ENCODE assay signal across 8 cellular contexts in genomic region chr17:18224428-18225120, GRCh38. TPM values are rescaled to one million over a fixed set of nuclear protein-coding genes. Genes with fewer than 3 reads are reported as not detected.
DNase-seq lines count a peak whose midpoint lies in the region; ATAC-seq, FAIRE-seq and TF ChIP-seq lines count a peak whose summit lies in the region.

No MANE protein-coding gene starts in this region.

- TF ChIP-seq POLR2A in H1 (IDR thresholded peaks at IDR 0.05; ENCODE audit: control extremely low read depth in 1 of 2, low read depth in 2 of 2, low read length in 2 of 2) (peak in 1 of 2 experiments; percentile 73; a peak in 2 of 3 replicates), H54 (IDR thresholded peaks at IDR 0.05; ENCODE audit: low read depth, low read length) (no peak)

- no peaks in the 10 kb centered on the region for H3K36me3 ChIP-seq in OCI-LY3 (replicated peaks; ENCODE audit: low read depth, low read length)
- no peaks in the 10 kb centered on the region for H3K36me3 ChIP-seq in H1 (ENCODE audit: control insufficient read depth in 2 of 4, insufficient read depth in 4 of 4, low read length in 3 of 4)

- H3K4ac ChIP-seq in H1 (replicated peaks; ENCODE audit: insufficient read length, low read depth, low read length): peak overlapping the region; percentile 98

- peak overlapping the region; percentile 97 for H2BK120ac ChIP-seq in H1 (replicated peaks; ENCODE audit: low read depth, low read length)

- peak overlapping the region; percentile 62 for H3K27ac Mint-ChIP-seq in CD4-positive, alpha-beta T cell
- H3K27ac Mint-ChIP-seq in natural killer cell treated with Interleukin-12 subunit alpha and Interleukin-12 subunit beta and Interleukin-15 and Interleukin-18, amount 100 ng/mL, for 72 hours: no peak overlapping the region

- FAIRE-seq in H1 (lab: Jason Lieb, UNC) (peak; percentile 78), H54 (lab: Jason Lieb, UNC) (no peak)

- no peak for ATAC-seq in CD4-positive, alpha-beta T cell (ENCODE audit: poor library complexity)
- no peak for ATAC-seq in natural killer cell treated with Interleukin-12 subunit alpha and Interleukin-12 subunit beta and Interleukin-15 and Interleukin-18, amount 100 ng/mL, for 72 hours
- ATAC-seq in GM18520 (IDR thresholded peaks at IDR 0.05; ENCODE audit: unreplicated experiment): no peak

- peaks cover 33% of the 10 kb centered on the region for H3K79me1 ChIP-seq in H1 (ENCODE audit: low read depth, low read length)

- 0 out of 2 replicates have a peak overlapping the region, but pooled peaks have one; percentile 6 for H2AFZ ChIP-seq in OCI-LY3 (ENCODE audit: low read depth, low read length)
- H2AFZ ChIP-seq in H1 (ENCODE audit: low read length): peak overlapping the region; percentile 73

- H3K79me2 ChIP-seq in OCI-LY3 (ENCODE audit: low read length) (no peaks in the 10 kb centered on the region), H1 (ENCODE audit: control insufficient read depth in 1 of 2, insufficient read depth in 2 of 2, low read length in 2 of 2) (peaks cover 8 to 38% of the 10 kb centered on the region in 2 experiments)

- DNase-seq in CD4-positive, alpha-beta T cell: no peak
- DNase-seq in H1 (ENCODE audit: low read depth in 1 of 2, low spot score in 2 of 2) (peak; percentile 85 to 88), NCI-H1092 treated with DMSO at 0.1 percent for 48 hours (lab: John Stamatoyannopoulos, UW) (no peak), H54 (ENCODE audit: insufficient read length, low spot score) (no peak), A172 (ENCODE audit: low spot score) (no peak)
- no peak for DNase-seq in natural killer cell treated with Interleukin-12 subunit alpha and Interleukin-12 subunit beta and Interleukin-15 and Interleukin-18, amount 100 ng/mL, for 72 hours (ENCODE audit: low spot score)

- peaks cover 13% of the 10 kb centered on the region for H3K23me2 ChIP-seq in H1 (ENCODE audit: low read depth, low read length)

- H3K9me3 ChIP-seq in CD4-positive, alpha-beta T cell (ENCODE audit: control insufficient read depth, low read length): no peaks in the 10 kb centered on the region
- no peaks in the 10 kb centered on the region for H3K9me3 ChIP-seq in OCI-LY3 (ENCODE audit: insufficient read depth, low read length)
- no peaks in the 10 kb centered on the region for H3K9me3 ChIP-seq in H1 (ENCODE audit: insufficient read depth in 2 of 2, low read depth in 1 of 2, low read length in 1 of 2)

- peak overlapping the region; percentile 60 for H3K4me2 ChIP-seq in OCI-LY3 (ENCODE audit: low read length)
- peak overlapping the region; percentile 73 to 100 for H3K4me2 ChIP-seq in H1 (ENCODE audit: insufficient read depth in 1 of 2, low read depth in 2 of 2, low read length in 2 of 2)

- WGBS in H1 (ENCODE audit: extremely low coverage in 1 of 2, insufficient coverage in 1 of 2, insufficient read length in 1 of 2, insufficient replicate concordance in 2 of 2, low coverage in 1 of 2, low lambda C conversion rate in 2 of 2, missing lambda C conversion rate in 1 of 2), 2 experiments: 6% methylated on average over 20 of the region's 21 CpGs; no CpG with 5 or more reads in 1 of the 2 experiments

- peak overlapping the region; percentile 100; the same call in 1 of the 2 replicates for H2BK15ac ChIP-seq in H1 (ENCODE audit: low read length)

- H3K9ac ChIP-seq in OCI-LY3 (ENCODE audit: low read length) (0 out of 2 replicates have a peak overlapping the region, but pooled peaks have one; percentile 20), H1 (replicated peaks in 1 of 4; ENCODE audit: extremely low read depth in 1 of 4, low read depth in 3 of 4, low read length in 3 of 4) (peak overlapping the region in 3 of 4 experiments; percentile 85 to 91 (median 89); a peak in 6 of 7 replicates)

- H4K5ac ChIP-seq in H1 (ENCODE audit: insufficient read length, low read depth, low read length): peak overlapping the region; percentile 99

- peak overlapping the region; percentile 99 for H4K91ac ChIP-seq in H1 (replicated peaks; ENCODE audit: insufficient read length, low read length)

- no peak for TF ChIP-seq CTCF in CD4-positive, alpha-beta T cell (IDR thresholded peaks at IDR 0.05)
- TF ChIP-seq CTCF in OCI-LY3 (IDR thresholded peaks at IDR 0.05; ENCODE audit: low read depth, low read length): no peak
- TF ChIP-seq CTCF in H1 (IDR thresholded peaks at IDR 0.05; ENCODE audit: control extremely low read depth in 1 of 3, insufficient read depth in 1 of 3, low read depth in 1 of 3, low read length in 3 of 3): no peak

- TF ChIP-seq EP300 in H1 (IDR thresholded peaks at IDR 0.05; ENCODE audit: borderline replicate concordance in 1 of 2, low read depth in 2 of 2, low read length in 2 of 2): no peak; a peak in 1 of 3 replicates

- no peak for TF ChIP-seq RAD21 in H1 (IDR thresholded peaks at IDR 0.05 in 1 of 2, conservative IDR thresholded peaks at IDR 0.05 in 1 of 2; ENCODE audit: low read depth in 2 of 2, low read length in 2 of 2)

- H3K18ac ChIP-seq in H1 (ENCODE audit: extremely low read depth, low read length): peak overlapping the region; percentile 80

- no peaks in the 10 kb centered on the region for H4K20me1 ChIP-seq in OCI-LY3 (ENCODE audit: insufficient read depth, low read length)
- peaks cover 11 to 16% of the 10 kb centered on the region in 2 experiments for H4K20me1 ChIP-seq in H1 (replicated peaks in 1 of 2; ENCODE audit: control insufficient read depth in 1 of 2, insufficient read depth in 2 of 2, low read length in 2 of 2)

- peak overlapping the region; percentile 96 for H2BK5ac ChIP-seq in H1 (ENCODE audit: low read depth, low read length)

- no peak overlapping the region for H3K23ac ChIP-seq in H1 (ENCODE audit: insufficient read length)

- H3K27ac ChIP-seq in CD4-positive, alpha-beta T cell (ENCODE audit: low read depth, low read length): no peak overlapping the region
- H3K27ac ChIP-seq in OCI-LY3 (ENCODE audit: low read length) (no peak overlapping the region), H1 (ENCODE audit: low read depth, low read length) (peak overlapping the region; percentile 97)

- peaks cover 10% of the 10 kb centered on the region for H3K4me1 ChIP-seq in OCI-LY3 (ENCODE audit: low read length)
- peaks cover 0 to 18% (median 10%) of the 10 kb centered on the region in 4 experiments; a peak in 6 of 7 replicates for H3K4me1 ChIP-seq in H1 (replicated peaks in 1 of 4; ENCODE audit: control insufficient read depth in 3 of 4, insufficient read depth in 4 of 4, low read length in 3 of 4)

- peak overlapping the region; percentile 96 for H3K56ac ChIP-seq in H1 (replicated peaks; ENCODE audit: insufficient read length, low read depth, low read length)

- no peaks in the 10 kb centered on the region for H3K36me3 Mint-ChIP-seq in CD4-positive, alpha-beta T cell (ENCODE audit: low read depth)
- H3K36me3 Mint-ChIP-seq in natural killer cell treated with Interleukin-12 subunit alpha and Interleukin-12 subunit beta and Interleukin-15 and Interleukin-18, amount 100 ng/mL, for 72 hours: no peaks in the 10 kb centered on the region

- H3K14ac ChIP-seq in H1 (ENCODE audit: insufficient read length): peak overlapping the region; percentile 53

- H2BK12ac ChIP-seq in H1 (ENCODE audit: low read depth, low read length): peak overlapping the region; percentile 77

- H3K4me3 ChIP-seq in OCI-LY3 (ENCODE audit: low read length): peak overlapping the region; percentile 70
- peak overlapping the region; percentile 65 to 82 (median 73) for H3K4me3 ChIP-seq in H1 (ENCODE audit: extremely low read depth in 1 of 4, insufficient read depth in 2 of 4, low read depth in 3 of 4, low read length in 4 of 4)

- H3K9me3 Mint-ChIP-seq in CD4-positive, alpha-beta T cell: no peaks in the 10 kb centered on the region
- no peaks in the 10 kb centered on the region for H3K9me3 Mint-ChIP-seq in natural killer cell treated with Interleukin-12 subunit alpha and Interleukin-12 subunit beta and Interleukin-15 and Interleukin-18, amount 100 ng/mL, for 72 hours

- no peak overlapping the region for H2AK5ac ChIP-seq in H1 (ENCODE audit: low read depth, low read length)

- no peaks in the 10 kb centered on the region for H3K27me3 ChIP-seq in CD4-positive, alpha-beta T cell (ENCODE audit: control insufficient read depth, insufficient read depth, low read length)
- H3K27me3 ChIP-seq in OCI-LY3 (ENCODE audit: low read depth, low read length): no peaks in the 10 kb centered on the region
- no peaks in the 10 kb centered on the region for H3K27me3 ChIP-seq in H1 (replicated peaks in 1 of 4; ENCODE audit: control insufficient read depth in 3 of 4, extremely low read depth in 1 of 4, insufficient read depth in 3 of 4, low read length in 3 of 4)

- intact Hi-C loops in CD4-positive, alpha-beta T cell (cut with DNase I, micrococcal nuclease): loop anchor here in 1 of 2 experiments (1.0 kb wide), 3 partner anchors 36 to 91 kb away; partner anchors contain the start of genes ALKBH5, MIEF2 and SMCR8

- CTCF ChIA-PET in CD4-positive, alpha-beta T cell (lab: Charles Lee): no interaction called here
- CTCF ChIA-PET in H1 (lab: Charles Lee; ENCODE audit: partially characterized antibody): interaction anchor here (0.6 to 1.7 kb wide), 12 partner anchors 9 to 96 kb away, joined by 3 to 8 read pairs (median 4); partner anchors contain the start of gene FLII

- peak overlapping the region; percentile 96 for H4K8ac ChIP-seq in H1 (ENCODE audit: extremely low read depth, insufficient read depth, low read length)

- peak overlapping the region; percentile 86; the same call in 1 of the 2 replicates for H2BK20ac ChIP-seq in H1 (ENCODE audit: low read length)

- peaks cover 25% of the 10 kb centered on the region for H3K4me1 Mint-ChIP-seq in CD4-positive, alpha-beta T cell (ENCODE audit: low read depth)
- peaks cover 6 to 22% of the 10 kb centered on the region in 2 donors for H3K4me1 Mint-ChIP-seq in natural killer cell treated with Interleukin-12 subunit alpha and Interleukin-12 subunit beta and Interleukin-15 and Interleukin-18, amount 100 ng/mL, for 72 hours (ENCODE audit: low read depth in 2 of 2)

- H3K4me3 Mint-ChIP-seq in CD4-positive, alpha-beta T cell: peak overlapping the region; percentile 84
- peak overlapping the region; percentile 93 for H3K4me3 Mint-ChIP-seq in natural killer cell treated with Interleukin-12 subunit alpha and Interleukin-12 subunit beta and Interleukin-15 and Interleukin-18, amount 100 ng/mL, for 72 hours

- no peaks in the 10 kb centered on the region for H3K27me3 Mint-ChIP-seq in CD4-positive, alpha-beta T cell
- H3K27me3 Mint-ChIP-seq in natural killer cell treated with Interleukin-12 subunit alpha and Interleukin-12 subunit beta and Interleukin-15 and Interleukin-18, amount 100 ng/mL, for 72 hours: no peaks in the 10 kb centered on the region

- POLR2A ChIA-PET in CD4-positive, alpha-beta T cell (lab: Charles Lee): interaction anchor here (1.1 to 1.7 kb wide), 3 partner anchors 31 to 41 kb away, joined by 3 to 7 read pairs (median 4); partner anchors contain the start of gene ALKBH5
- POLR2A ChIA-PET in H1 (lab: Charles Lee; ENCODE audit: partially characterized antibody): interaction anchor here (0.7 to 2.8 kb wide), 26 partner anchors 9 to 96 kb away, joined by 3 to 22 read pairs (median 4); partner anchors contain the start of genes ALKBH5 and MIEF2

RNA-seq across cellular contexts. Expression of gene LLGL1, which starts 0.9 kb away (rescaled TPM):
- total RNA-seq in CD4-positive, alpha-beta T cell: 10 to 100 TPM; 10.8 to 11.6 TPM
- 71.3 and 72.8 TPM in 2 replicates for total RNA-seq in H1 (2021; fragmentation: NEBNext Ultra II Directional; extraction: Animal tissue kit (Norgen Biotek cat#: 25700))
- 107 and 137 TPM in 2 replicates for polyA plus RNA-seq in H1 (2011; rRNA removed)
- 95.0 TPM for polyA plus RNA-seq in H1 (2011; cell fraction: cytosol; rRNA removed)
- 119 TPM for polyA plus RNA-seq in H1 (2011; cell fraction: nucleus; rRNA removed)
- 45.9 to 70.7 TPM (median 65.3 TPM) in 4 replicates for polyA plus RNA-seq in H1 (2012, experiment 1 of 2)
- polyA plus RNA-seq in H1 (2012, experiment 2 of 2): 66.3 TPM
- polyA plus RNA-seq in H1 (2013, experiment 1 of 2): 30.5 TPM
- 29.6 TPM for polyA plus RNA-seq in H1 (2013, experiment 2 of 2)
- 61.7 and 89.9 TPM in 2 replicates for polyA minus RNA-seq in H1 (2011; rRNA and poly(A)+ RNA removed)
- polyA minus RNA-seq in H1 (2011; cell fraction: cytosol; rRNA and poly(A)+ RNA removed): 61.0 TPM
- 46.1 TPM for polyA minus RNA-seq in H1 (2011; cell fraction: nucleus; rRNA and poly(A)+ RNA removed)
- 10 to 100 TPM; 16.6 to 23.0 TPM for total RNA-seq in natural killer cell treated with Interleukin-12 subunit alpha and Interleukin-12 subunit beta and Interleukin-15 and Interleukin-18, amount 100 ng/mL, for 72 hours
- 41.7 and 47.2 TPM in 2 replicates for total RNA-seq in A172 (2014; rRNA removed; shearing (Covaris generic))

RNA-seq across cellular contexts. Expression of gene FLII, which starts 34.0 kb away (rescaled TPM):
- 100 to 1,000 TPM; 179 to 190 TPM for total RNA-seq in CD4-positive, alpha-beta T cell
- total RNA-seq in H1 (2021; fragmentation: NEBNext Ultra II Directional; extraction: Animal tissue kit (Norgen Biotek cat#: 25700)): 300 and 324 TPM in 2 replicates
- polyA plus RNA-seq in H1 (2011; rRNA removed): 549 and 674 TPM in 2 replicates
- 437 TPM for polyA plus RNA-seq in H1 (2011; cell fraction: cytosol; rRNA removed)
- 871 TPM for polyA plus RNA-seq in H1 (2011; cell fraction: nucleus; rRNA removed)
- 271 to 422 TPM (median 386 TPM) in 4 replicates for polyA plus RNA-seq in H1 (2012, experiment 1 of 2)
- 333 TPM for polyA plus RNA-seq in H1 (2012, experiment 2 of 2)
- 161 TPM for polyA plus RNA-seq in H1 (2013, experiment 1 of 2)
- 153 TPM for polyA plus RNA-seq in H1 (2013, experiment 2 of 2)
- 400 and 457 TPM in 2 replicates for polyA minus RNA-seq in H1 (2011; rRNA and poly(A)+ RNA removed)
- 246 TPM for polyA minus RNA-seq in H1 (2011; cell fraction: cytosol; rRNA and poly(A)+ RNA removed)
- polyA minus RNA-seq in H1 (2011; cell fraction: nucleus; rRNA and poly(A)+ RNA removed): 198 TPM
- 100 to 1,000 TPM; 247 to 285 TPM for total RNA-seq in natural killer cell treated with Interleukin-12 subunit alpha and Interleukin-12 subunit beta and Interleukin-15 and Interleukin-18, amount 100 ng/mL, for 72 hours
- 369 and 474 TPM in 2 replicates for total RNA-seq in A172 (2014; rRNA removed; shearing (Covaris generic))

RNA-seq across cellular contexts. Expression of gene MIEF2, which starts 35.9 kb away (rescaled TPM):
- total RNA-seq in CD4-positive, alpha-beta T cell: 10 to 100 TPM; 10.7 to 14.3 TPM
- total RNA-seq in H1 (2021; fragmentation: NEBNext Ultra II Directional; extraction: Animal tissue kit (Norgen Biotek cat#: 25700)): 9.9 and 12.4 TPM in 2 replicates
- polyA plus RNA-seq in H1 (2011; rRNA removed): 24.9 and 39.6 TPM in 2 replicates
- 25.9 TPM for polyA plus RNA-seq in H1 (2011; cell fraction: cytosol; rRNA removed)
- polyA plus RNA-seq in H1 (2011; cell fraction: nucleus; rRNA removed): 28.3 TPM
- polyA plus RNA-seq in H1 (2012, experiment 1 of 2): 6.3 to 11.5 TPM (median 11.1 TPM) in 4 replicates
- 9.9 TPM for polyA plus RNA-seq in H1 (2012, experiment 2 of 2)
- 4.7 TPM for polyA plus RNA-seq in H1 (2013, experiment 1 of 2)
- 4.4 TPM for polyA plus RNA-seq in H1 (2013, experiment 2 of 2)
- polyA minus RNA-seq in H1 (2011; rRNA and poly(A)+ RNA removed): 10.8 and 14.9 TPM in 2 replicates
- polyA minus RNA-seq in H1 (2011; cell fraction: cytosol; rRNA and poly(A)+ RNA removed): 20.9 TPM
- 23.0 TPM for polyA minus RNA-seq in H1 (2011; cell fraction: nucleus; rRNA and poly(A)+ RNA removed)
- 1 to 10 TPM; 6.8 to 8.1 TPM for total RNA-seq in natural killer cell treated with Interleukin-12 subunit alpha and Interleukin-12 subunit beta and Interleukin-15 and Interleukin-18, amount 100 ng/mL, for 72 hours
- total RNA-seq in A172 (2014; rRNA removed; shearing (Covaris generic)): 19.4 and 27.7 TPM in 2 replicates

RNA-seq across cellular contexts. Expression of gene ALKBH5, which starts 40.9 kb away (rescaled TPM):
- total RNA-seq in CD4-positive, alpha-beta T cell: 100 to 1,000 TPM; 117 to 119 TPM
- 86.4 and 86.6 TPM in 2 replicates for total RNA-seq in H1 (2021; fragmentation: NEBNext Ultra II Directional; extraction: Animal tissue kit (Norgen Biotek cat#: 25700))
- 63.7 and 66.5 TPM in 2 replicates for polyA plus RNA-seq in H1 (2011; rRNA removed)
- polyA plus RNA-seq in H1 (2011; cell fraction: cytosol; rRNA removed): 58.7 TPM
- polyA plus RNA-seq in H1 (2011; cell fraction: nucleus; rRNA removed): 46.3 TPM
- 39.8 to 45.6 TPM (median 42.8 TPM) in 4 replicates for polyA plus RNA-seq in H1 (2012, experiment 1 of 2)
- 74.9 TPM for polyA plus RNA-seq in H1 (2012, experiment 2 of 2)
- 45.3 TPM for polyA plus RNA-seq in H1 (2013, experiment 1 of 2)
- 45.3 TPM for polyA plus RNA-seq in H1 (2013, experiment 2 of 2)
- polyA minus RNA-seq in H1 (2011; rRNA and poly(A)+ RNA removed): 74.1 and 101 TPM in 2 replicates
- 76.5 TPM for polyA minus RNA-seq in H1 (2011; cell fraction: cytosol; rRNA and poly(A)+ RNA removed)
- 35.4 TPM for polyA minus RNA-seq in H1 (2011; cell fraction: nucleus; rRNA and poly(A)+ RNA removed)
- 100 to 1,000 TPM; 121 to 123 TPM for total RNA-seq in natural killer cell treated with Interleukin-12 subunit alpha and Interleukin-12 subunit beta and Interleukin-15 and Interleukin-18, amount 100 ng/mL, for 72 hours
- 107 and 116 TPM in 2 replicates for total RNA-seq in A172 (2014; rRNA removed; shearing (Covaris generic))

Comparison
In these comparisons a context has a peak if more than half of its experiments do, and no peak if none do; other contexts are left out.
1. DNase-seq: peak in H1 (2 of 2); none in CD4-positive, alpha-beta T cell (0 of 10), natural killer cell treated with Interleukin-12 subunit alpha and Interleukin-12 subunit beta and Interleukin-15 and Interleukin-18, amount 100 ng/mL, for 72 hours (single experiment), NCI-H1092 treated with DMSO at 0.1 percent for 48 hours (single experiment), H54 (single experiment) and A172 (single experiment).